1 cellular context compared by ENCODE assay signal in genomic region chr16:30183961-30184429, GRCh38.
TF ChIP-seq lines count a peak whose summit lies in the region.

No MANE protein-coding gene starts in this region.

TF ChIP-seq in GM23338, 12 proteins besides CTCF, POLR2A, EP300 and RAD21 (continued from another document):
- TF ChIP-seq, protein P1, sequence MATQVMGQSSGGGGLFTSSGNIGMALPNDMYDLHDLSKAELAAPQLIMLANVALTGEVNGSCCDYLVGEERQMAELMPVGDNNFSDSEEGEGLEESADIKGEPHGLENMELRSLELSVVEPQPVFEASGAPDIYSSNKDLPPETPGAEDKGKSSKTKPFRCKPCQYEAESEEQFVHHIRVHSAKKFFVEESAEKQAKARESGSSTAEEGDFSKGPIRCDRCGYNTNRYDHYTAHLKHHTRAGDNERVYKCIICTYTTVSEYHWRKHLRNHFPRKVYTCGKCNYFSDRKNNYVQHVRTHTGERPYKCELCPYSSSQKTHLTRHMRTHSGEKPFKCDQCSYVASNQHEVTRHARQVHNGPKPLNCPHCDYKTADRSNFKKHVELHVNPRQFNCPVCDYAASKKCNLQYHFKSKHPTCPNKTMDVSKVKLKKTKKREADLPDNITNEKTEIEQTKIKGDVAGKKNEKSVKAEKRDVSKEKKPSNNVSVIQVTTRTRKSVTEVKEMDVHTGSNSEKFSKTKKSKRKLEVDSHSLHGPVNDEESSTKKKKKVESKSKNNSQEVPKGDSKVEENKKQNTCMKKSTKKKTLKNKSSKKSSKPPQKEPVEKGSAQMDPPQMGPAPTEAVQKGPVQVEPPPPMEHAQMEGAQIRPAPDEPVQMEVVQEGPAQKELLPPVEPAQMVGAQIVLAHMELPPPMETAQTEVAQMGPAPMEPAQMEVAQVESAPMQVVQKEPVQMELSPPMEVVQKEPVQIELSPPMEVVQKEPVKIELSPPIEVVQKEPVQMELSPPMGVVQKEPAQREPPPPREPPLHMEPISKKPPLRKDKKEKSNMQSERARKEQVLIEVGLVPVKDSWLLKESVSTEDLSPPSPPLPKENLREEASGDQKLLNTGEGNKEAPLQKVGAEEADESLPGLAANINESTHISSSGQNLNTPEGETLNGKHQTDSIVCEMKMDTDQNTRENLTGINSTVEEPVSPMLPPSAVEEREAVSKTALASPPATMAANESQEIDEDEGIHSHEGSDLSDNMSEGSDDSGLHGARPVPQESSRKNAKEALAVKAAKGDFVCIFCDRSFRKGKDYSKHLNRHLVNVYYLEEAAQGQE (IDR thresholded peaks at IDR 0.05; ENCODE audit: unreplicated experiment), result no peak
- TF ChIP-seq POLR2AphosphoS5 (IDR thresholded peaks at IDR 0.05; ENCODE audit: low read depth) (no peak), STAT1 (IDR thresholded peaks at IDR 0.05; ENCODE audit: unreplicated experiment) (no peak), ZNF462 (CRISPR knock-in tag; IDR thresholded peaks at IDR 0.05) (no peak), NANOG (IDR thresholded peaks at IDR 0.05; ENCODE audit: borderline replicate concordance) (no peak), JUNB (IDR thresholded peaks at IDR 0.05; ENCODE audit: unreplicated experiment) (no peak), EZH2 (IDR thresholded peaks at IDR 0.05; ENCODE audit: low read depth, unreplicated experiment) (no peak), ZNF114 (CRISPR knock-in tag; IDR thresholded peaks at IDR 0.05) (no peak)
- TF ChIP-seq, protein P2, sequence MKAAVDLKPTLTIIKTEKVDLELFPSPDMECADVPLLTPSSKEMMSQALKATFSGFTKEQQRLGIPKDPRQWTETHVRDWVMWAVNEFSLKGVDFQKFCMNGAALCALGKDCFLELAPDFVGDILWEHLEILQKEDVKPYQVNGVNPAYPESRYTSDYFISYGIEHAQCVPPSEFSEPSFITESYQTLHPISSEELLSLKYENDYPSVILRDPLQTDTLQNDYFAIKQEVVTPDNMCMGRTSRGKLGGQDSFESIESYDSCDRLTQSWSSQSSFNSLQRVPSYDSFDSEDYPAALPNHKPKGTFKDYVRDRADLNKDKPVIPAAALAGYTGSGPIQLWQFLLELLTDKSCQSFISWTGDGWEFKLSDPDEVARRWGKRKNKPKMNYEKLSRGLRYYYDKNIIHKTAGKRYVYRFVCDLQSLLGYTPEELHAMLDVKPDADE (IDR thresholded peaks at IDR 0.05), result no peak
TF ChIP-seq in GM23338: peak in this region for 0.
